8 cellular contexts compared by ENCODE assay signal in genomic region chr2:159615936-159616733, GRCh38. TPM values are rescaled to one million over a fixed set of nuclear protein-coding genes. Genes with fewer than 3 reads are reported as not detected.
DNase-seq lines count a peak whose midpoint lies in the region; ATAC-seq, FAIRE-seq and TF ChIP-seq lines count a peak whose summit lies in the region.

A gene with protein sequence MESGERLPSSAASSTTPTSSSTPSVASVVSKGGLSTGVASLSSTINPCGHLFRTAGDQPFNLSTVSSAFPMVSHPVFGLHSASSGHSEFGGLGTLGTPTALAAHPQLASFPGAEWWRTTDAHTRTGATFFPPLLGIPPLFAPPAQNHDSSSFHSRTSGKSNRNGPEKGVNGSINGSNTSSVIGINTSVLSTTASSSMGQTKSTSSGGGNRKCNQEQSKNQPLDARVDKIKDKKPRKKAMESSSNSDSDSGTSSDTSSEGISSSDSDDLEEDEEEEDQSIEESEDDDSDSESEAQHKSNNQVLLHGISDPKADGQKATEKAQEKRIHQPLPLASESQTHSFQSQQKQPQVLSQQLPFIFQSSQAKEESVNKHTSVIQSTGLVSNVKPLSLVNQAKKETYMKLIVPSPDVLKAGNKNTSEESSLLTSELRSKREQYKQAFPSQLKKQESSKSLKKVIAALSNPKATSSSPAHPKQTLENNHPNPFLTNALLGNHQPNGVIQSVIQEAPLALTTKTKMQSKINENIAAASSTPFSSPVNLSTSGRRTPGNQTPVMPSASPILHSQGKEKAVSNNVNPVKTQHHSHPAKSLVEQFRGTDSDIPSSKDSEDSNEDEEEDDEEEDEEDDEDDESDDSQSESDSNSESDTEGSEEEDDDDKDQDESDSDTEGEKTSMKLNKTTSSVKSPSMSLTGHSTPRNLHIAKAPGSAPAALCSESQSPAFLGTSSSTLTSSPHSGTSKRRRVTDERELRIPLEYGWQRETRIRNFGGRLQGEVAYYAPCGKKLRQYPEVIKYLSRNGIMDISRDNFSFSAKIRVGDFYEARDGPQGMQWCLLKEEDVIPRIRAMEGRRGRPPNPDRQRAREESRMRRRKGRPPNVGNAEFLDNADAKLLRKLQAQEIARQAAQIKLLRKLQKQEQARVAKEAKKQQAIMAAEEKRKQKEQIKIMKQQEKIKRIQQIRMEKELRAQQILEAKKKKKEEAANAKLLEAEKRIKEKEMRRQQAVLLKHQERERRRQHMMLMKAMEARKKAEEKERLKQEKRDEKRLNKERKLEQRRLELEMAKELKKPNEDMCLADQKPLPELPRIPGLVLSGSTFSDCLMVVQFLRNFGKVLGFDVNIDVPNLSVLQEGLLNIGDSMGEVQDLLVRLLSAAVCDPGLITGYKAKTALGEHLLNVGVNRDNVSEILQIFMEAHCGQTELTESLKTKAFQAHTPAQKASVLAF (N-terminal part only) (minus strand): TSS chr2:159616548. CDS start chr2:159478719, 137,829 bp downstream.

- CTCF ChIA-PET in GM12878 (lab: Yijun Ruan, JAX) = interaction anchor here (0.9 to 1.5 kb wide), 5 partner anchors 62 to 351 kb away, joined by 3 to 7 read pairs (median 3); no protein-coding TSS in a partner anchor

- no peak for TF ChIP-seq EP300 in GM12878 (IDR thresholded peaks at IDR 0.05; ENCODE audit: borderline replicate concordance in 1 of 2, control insufficient read depth in 1 of 2, low read depth in 2 of 2, low read length in 2 of 2)

- intact Hi-C loops in GM12878 (cut with micrococcal nuclease; ENCODE audit: unreplicated experiment) = loop anchor here (1.0 to 10.0 kb wide), 4 partner anchors 96 to 349 kb away; partner anchors contain the start of gene MARCHF7
- intact Hi-C loops in right cardiac atrium (cut with DNase I) = loop anchor here in 2 of 4 donors (5.0 to 10.0 kb wide), 2 partner anchors 96 to 99 kb away; partner anchors contain the start of gene MARCHF7 (in 2 of the 2)

- peak within 1 kb of the TSS; percentile 77 to 96 (median 90) for H3K4me3 Mint-ChIP-seq in IgD-negative memory B cell

- no peaks in the 10 kb centered on the region for H3K36me3 Mint-ChIP-seq in IgD-negative memory B cell

- H3K4me1 Mint-ChIP-seq in IgD-negative memory B cell = peaks cover 8 to 10% (median 9%) of the 10 kb centered on the region in 3 donors

- TSS peak; percentile 92 for BruUV-seq in GM12878 (replicated peaks; lab: Mats Ljungman, UMichigan)

- DNase-seq in RPMI8226 (peak; percentile 60), GM12878 (ENCODE audit: low read depth, low spot score) (no peak), right cardiac atrium (peak in 1 of 3 donors; percentile 79)
- DNase-seq in effector CD8-positive, alpha-beta T cell (lab: John Stamatoyannopoulos, UW) = no peak

- TF ChIP-seq RAD21 in GM12878 (IDR thresholded peaks at IDR 0.05; ENCODE audit: insufficient read depth, low read depth, low read length) = no peak

- H3K27ac ChIP-seq in GM12878 (ENCODE audit: control insufficient read depth, insufficient read depth) = peak within 1 kb of the TSS; percentile 73
- H3K27ac ChIP-seq in right cardiac atrium (ENCODE audit: low read length) = peak within 1 kb of the TSS; percentile 99
- peak within 1 kb of the TSS; percentile 99 for H3K27ac ChIP-seq in parathyroid adenoma

- no peaks in the 10 kb centered on the region for H4K20me1 ChIP-seq in GM12878 (ENCODE audit: control insufficient read depth, insufficient read depth)

- peak within 1 kb of the TSS; percentile 87 for H2AFZ ChIP-seq in GM12878 (ENCODE audit: control insufficient read depth, low read depth, low read length)
- H2AFZ ChIP-seq in parathyroid adenoma = peak within 1 kb of the TSS; percentile 90

- RAD21 ChIA-PET in GM12878 (lab: Charles Lee; ENCODE audit: unreplicated experiment) = interaction anchor here (0.6 to 1.0 kb wide), 4 partner anchors 96 to 321 kb away, joined by 3 to 7 read pairs (median 4); partner anchors contain the start of gene MARCHF7

- no peaks in the 10 kb centered on the region for H3K9me3 Mint-ChIP-seq in IgD-negative memory B cell

- peak; percentile 74 for FAIRE-seq in GM12878 (lab: Jason Lieb, UNC)

- H3K9ac ChIP-seq in ES-I3 (ENCODE audit: low read depth, low read length) = peak within 1 kb of the TSS; percentile 83
- peak within 1 kb of the TSS; percentile 78 for H3K9ac ChIP-seq in GM12878 (ENCODE audit: control insufficient read depth, insufficient read depth, low read length)
- H3K9ac ChIP-seq in parathyroid adenoma = peak within 1 kb of the TSS; percentile 92

- H3K27me3 ChIP-seq in GM12878 (replicated peaks in 1 of 2; ENCODE audit: control insufficient read depth in 2 of 2, insufficient read depth in 2 of 2, low read length in 1 of 2) (no peaks in the 10 kb centered on the region), right cardiac atrium (ENCODE audit: control insufficient read depth, insufficient read depth) (no peaks in the 10 kb centered on the region), parathyroid adenoma (ENCODE audit: control insufficient read depth, insufficient read depth, low read length) (no peaks in the 10 kb centered on the region)

- no peaks in the 10 kb centered on the region for H3K9me3 ChIP-seq in ES-I3 (ENCODE audit: control insufficient read depth, insufficient read depth, low read length)
- no peaks in the 10 kb centered on the region for H3K9me3 ChIP-seq in GM12878 (replicated peaks; ENCODE audit: control insufficient read depth, insufficient read depth, low read length)
- no peaks in the 10 kb centered on the region for H3K9me3 ChIP-seq in right cardiac atrium (ENCODE audit: control insufficient read depth, low read length)
- no peaks in the 10 kb centered on the region for H3K9me3 ChIP-seq in parathyroid adenoma (ENCODE audit: control insufficient read depth, low read length)

- SMC1A ChIA-PET in GM12878 (lab: Charles Lee; ENCODE audit: uncharacterized antibody, unreplicated experiment) = interaction anchor here (0.6 to 1.0 kb wide), 2 partner anchors 190 to 326 kb away, joined by 3 read pairs; no protein-coding TSS in a partner anchor

- H3K36me3 ChIP-seq in ES-I3 (ENCODE audit: insufficient read depth, low read length) (no peaks in the 10 kb centered on the region), GM12878 (ENCODE audit: control insufficient read depth in 2 of 2, insufficient read depth in 2 of 2, low read length in 1 of 2) (no peaks in the 10 kb centered on the region), parathyroid adenoma (ENCODE audit: control insufficient read depth, insufficient read depth, low read length) (no peaks in the 10 kb centered on the region)

- H3K27me3 Mint-ChIP-seq in IgD-negative memory B cell = peaks cover 17% of the 10 kb centered on the region

- H3K4me1 ChIP-seq in ES-I3 (ENCODE audit: insufficient read depth, low read length) (peaks cover 19% of the 10 kb centered on the region; the same call in 1 of the 2 replicates), GM12878 (ENCODE audit: control insufficient read depth, insufficient read depth, low read length) (no peaks in the 10 kb centered on the region; the same call in 1 of the 2 replicates), right cardiac atrium (ENCODE audit: control insufficient read depth, insufficient read depth, low read length) (no peaks in the 10 kb centered on the region), parathyroid adenoma (peaks cover 7% of the 10 kb centered on the region)

- ATAC-seq in GM21619 (IDR thresholded peaks at IDR 0.05; ENCODE audit: unreplicated experiment) (peak; percentile 46), GM12878 (peak; percentile 77), right cardiac atrium (peak; percentile 74 to 81)

- POLR2A ChIA-PET in GM12878 (lab: Charles Lee) = interaction anchor here (0.6 to 1.9 kb wide), 5 partner anchors 14 to 381 kb away, joined by 4 to 7 read pairs (median 5); no protein-coding TSS in a partner anchor

- H3K79me2 ChIP-seq in GM12878 (ENCODE audit: control insufficient read depth, insufficient read depth, low read length) (peaks cover 32% of the 10 kb centered on the region), parathyroid adenoma (peaks cover 10% of the 10 kb centered on the region)

- TF ChIP-seq CTCF in GM12878 (IDR thresholded peaks at IDR 0.05 in 2 of 3, conservative IDR thresholded peaks at IDR 0.05 in 1 of 3; ENCODE audit: control insufficient read depth in 2 of 3, extremely low read depth in 1 of 3, insufficient read depth in 1 of 3, low read depth in 3 of 3, low read length in 3 of 3) = no peak
- TF ChIP-seq CTCF in parathyroid adenoma (IDR thresholded peaks at IDR 0.05) = no peak

- 3% methylated on average over 34 of the region's 35 CpGs for whole genome bisulfite sequencing in GM12878 (ENCODE audit: insufficient coverage, insufficient replicate concordance, low lambda C conversion rate, missing lambda C conversion rate)
- WGBS in right cardiac atrium = under 1% methylated on average over 35 of the region's 35 CpGs

- H3K4me3 ChIP-seq in GM12878 (peak within 1 kb of the TSS; percentile 70), right cardiac atrium (ENCODE audit: low read length) (peak within 1 kb of the TSS; percentile 83), parathyroid adenoma (ENCODE audit: low read depth, low read length) (peak within 1 kb of the TSS; percentile 97)

- TF ChIP-seq POLR2A in GM12878 (IDR thresholded peaks at IDR 0.05; ENCODE audit: low read depth, low read length) = peak; percentile 42

- in situ Hi-C loops in GM12878 (cut with MboI) = no loop called here

- peak within 1 kb of the TSS in 1 of 3 donors; percentile 70 for H3K27ac Mint-ChIP-seq in IgD-negative memory B cell

- H3K4me2 ChIP-seq in GM12878 (ENCODE audit: control insufficient read depth, insufficient read depth) = peak within 1 kb of the TSS; percentile 80
- H3K4me2 ChIP-seq in parathyroid adenoma (ENCODE audit: low read length) = peak within 1 kb of the TSS; percentile 95

TF ChIP-seq in GM12878, 131 proteins besides CTCF, POLR2A, EP300 and RAD21 (continues in another document):
- peak; percentile 15; the same call in 1 of the 2 replicates for TF ChIP-seq GATAD2B (conservative IDR thresholded peaks at IDR 0.05; ENCODE audit: low read depth)

RNA-seq across cellular contexts. Expression of the gene that starts here (rescaled TPM):
- polyA plus RNA-seq in IgD-negative memory B cell = 17.3 TPM
- total RNA-seq in GM12878 (2013; cell fraction: nucleolus; rRNA removed) = 510 and 514 TPM in 2 replicates
- 29.0 and 35.7 TPM in 2 replicates for total RNA-seq in GM12878 (2014; rRNA removed)
- total RNA-seq in GM12878 (2014; rRNA removed; fragmentation: Illumina TruSeq; extraction: Trizol) = 49.7 and 52.7 TPM in 2 replicates
- 32.1 and 33.0 TPM in 2 replicates for total RNA-seq in GM12878 (2021)
- 23.5 TPM for polyA plus RNA-seq in GM12878 (2011; ENCODE audit: low read depth)
- polyA plus RNA-seq in GM12878 (2011; rRNA removed) = 24.9 and 33.1 TPM in 2 replicates
- polyA plus RNA-seq in GM12878 (2011; cell fraction: cytosol; rRNA removed) = 12.6 and 14.4 TPM in 2 replicates
- 33.1 and 42.0 TPM in 2 replicates for polyA plus RNA-seq in GM12878 (2011; cell fraction: nucleus; rRNA removed)
- polyA plus RNA-seq in GM12878 (2012) = 19.7 and 23.3 TPM in 2 replicates
- polyA plus RNA-seq in GM12878 (2014; fragmentation: Illumina TruSeq; extraction: Trizol) = 33.3 and 47.1 TPM in 2 replicates
- polyA plus RNA-seq in GM12878 (2014; fragmentation: Nextera tagmentation; extraction: Ambion mirVana) = 10 to 100 TPM in 1 of 2 experiments, 1 to 10 TPM in 1; 8.8 to 12.8 TPM
- polyA plus RNA-seq in GM12878 (2014; rRNA removed) = 18.6 and 24.5 TPM in 2 replicates
- 10 to 100 TPM; 22.4 to 23.9 TPM for polyA plus RNA-seq in GM12878 (2016; fragmentation: Nextera tagmentation; extraction: Ambion mirVana)
- polyA minus RNA-seq in GM12878 (2011; rRNA and poly(A)+ RNA removed) = 71.0 and 79.2 TPM in 2 replicates
- 18.4 and 19.5 TPM in 2 replicates for polyA minus RNA-seq in GM12878 (2011; cell fraction: cytosol; rRNA and poly(A)+ RNA removed)
- polyA minus RNA-seq in GM12878 (2011; cell fraction: nucleus; rRNA and poly(A)+ RNA removed) = 68.2 and 95.3 TPM in 2 replicates
- total RNA-seq in right cardiac atrium = 10 to 100 TPM; 34.8 to 43.2 (median 41.8) TPM
- 16.1 TPM for polyA plus RNA-seq in right cardiac atrium
